Comparison of ENCODE assay signal across 18 cellular contexts in genomic region chr1:152442765-152443164, GRCh38. TPM values are rescaled to one million over a fixed set of nuclear protein-coding genes. Genes with fewer than 3 reads are reported as not detected.
A peak's percentile ranks its signal among the peaks of the same experiment; 100 is the strongest.
DNase-seq lines count a peak whose midpoint lies in the region; ATAC-seq and TF ChIP-seq lines count a peak whose summit lies in the region.
"Had no signal": no experiment of that assay in that cellular context is flagged by ENCODE, and none has a peak within 500 bp of the region (broad histone marks: within the 10 kb centered on the region; RNA-seq: fewer than 3 reads in every experiment).

No MANE protein-coding gene starts in this region.

- TF ChIP-seq CTCF in activated CD8-positive, alpha-beta T cell treated with anti-CD3 and anti-CD28 coated beads for 36 hours (IDR thresholded peaks at IDR 0.05), result no peak

- peaks cover 13% of the 10 kb centered on the region for H3K27me3 Mint-ChIP-seq in activated CD8-positive, alpha-beta T cell treated with anti-CD3 and anti-CD28 coated beads, Interleukin-2, amount 10 ng/mL, durations not matched to agents 7 days and 5 days (ENCODE audit: low read depth)
- H3K27me3 Mint-ChIP-seq in activated CD8-positive, alpha-beta T cell treated with anti-CD3 and anti-CD28 coated beads for 36 hours, result peaks cover 8% of the 10 kb centered on the region

- intact Hi-C loops in activated CD8-positive, alpha-beta T cell treated with anti-CD3 and anti-CD28 coated beads for 36 hours (cut with micrococcal nuclease), result loop anchor here (5.0 kb wide), 2 partner anchors 255 to 390 kb away; no protein-coding TSS in a partner anchor
- intact Hi-C loops in left ventricle myocardium superior (cut with micrococcal nuclease), result loop anchor here (5.0 kb wide), 1 partner anchor 250 kb away; no protein-coding TSS in a partner anchor

- H3K4me3 Mint-ChIP-seq in activated CD8-positive, alpha-beta T cell treated with anti-CD3 and anti-CD28 coated beads, Interleukin-2, amount 10 ng/mL, durations not matched to agents 7 days and 5 days, result no peak overlapping the region
- H3K4me3 Mint-ChIP-seq in activated CD8-positive, alpha-beta T cell treated with anti-CD3 and anti-CD28 coated beads for 36 hours, result no peak overlapping the region
- H3K4me3 Mint-ChIP-seq: dendritic cell treated with granulocyte-macrophage colony-stimulating factor and Interleukin-4, amounts not matched to agents 40 ng/mL and 50 ng/mL, for 4 days; naive thymus-derived CD4-positive, alpha-beta T cell had no signal

- no peak for ATAC-seq in activated CD8-positive, alpha-beta T cell treated with anti-CD3 and anti-CD28 coated beads, Interleukin-2, amount 10 ng/mL, durations not matched to agents 7 days and 5 days
- ATAC-seq in activated CD8-positive, alpha-beta T cell treated with anti-CD3 and anti-CD28 coated beads for 36 hours, result no peak
- ATAC-seq in left ventricle myocardium superior (peak; percentile 64), HG03565 (IDR thresholded peaks at IDR 0.05; ENCODE audit: unreplicated experiment) (no peak)
- ATAC-seq: A549; left lobe of liver; naive thymus-derived CD4-positive, alpha-beta T cell had no signal

- POLR2A ChIA-PET in activated CD8-positive, alpha-beta T cell treated with anti-CD3 and anti-CD28 coated beads, Interleukin-2, amount 10 ng/mL, durations not matched to agents 7 days and 5 days (lab: Charles Lee), result no interaction called here
- POLR2A ChIA-PET in activated CD8-positive, alpha-beta T cell treated with anti-CD3 and anti-CD28 coated beads for 36 hours (lab: Charles Lee), result no interaction called here

- H3K9me3 Mint-ChIP-seq in activated CD8-positive, alpha-beta T cell treated with anti-CD3 and anti-CD28 coated beads, Interleukin-2, amount 10 ng/mL, durations not matched to agents 7 days and 5 days (ENCODE audit: insufficient read depth), result no peaks in the 10 kb centered on the region
- H3K9me3 Mint-ChIP-seq in activated CD8-positive, alpha-beta T cell treated with anti-CD3 and anti-CD28 coated beads for 36 hours, result no peaks in the 10 kb centered on the region
- H3K9me3 Mint-ChIP-seq: dendritic cell treated with granulocyte-macrophage colony-stimulating factor and Interleukin-4, amounts not matched to agents 40 ng/mL and 50 ng/mL, for 4 days; naive thymus-derived CD4-positive, alpha-beta T cell had no signal

- no peak overlapping the region for H3K27ac Mint-ChIP-seq in activated CD8-positive, alpha-beta T cell treated with anti-CD3 and anti-CD28 coated beads, Interleukin-2, amount 10 ng/mL, durations not matched to agents 7 days and 5 days
- H3K27ac Mint-ChIP-seq in activated CD8-positive, alpha-beta T cell treated with anti-CD3 and anti-CD28 coated beads for 36 hours, result no peak overlapping the region
- H3K27ac Mint-ChIP-seq: dendritic cell treated with granulocyte-macrophage colony-stimulating factor and Interleukin-4, amounts not matched to agents 40 ng/mL and 50 ng/mL, for 4 days; naive thymus-derived CD4-positive, alpha-beta T cell had no signal

- peak; percentile 9 for DNase-seq in activated CD8-positive, alpha-beta T cell treated with anti-CD3 and anti-CD28 coated beads, Interleukin-2, amount 10 ng/mL, durations not matched to agents 7 days and 5 days
- no peak for DNase-seq in activated CD8-positive, alpha-beta T cell treated with anti-CD3 and anti-CD28 coated beads for 36 hours
- DNase-seq in astrocyte of the hippocampus (ENCODE audit: low read depth, low spot score), result peak; percentile 26
- no peak for DNase-seq in left ventricle myocardium superior
- DNase-seq in ureter (ENCODE audit: low spot score), result peak; percentile 81
- DNase-seq in NCI-H2227 treated with DMSO at 0.1 percent for 48 hours (lab: John Stamatoyannopoulos, UW), result no peak
- DNase-seq in NOMO-1 treated with dmso at 0.1 percent for 144 hours (lab: John Stamatoyannopoulos, UW; ENCODE audit: unreplicated experiment), result no peak
- DNase-seq: activated CD4-positive, alpha-beta T cell treated with anti-CD3 and anti-CD28 coated beads for 1 hour; activated T-cell treated with anti-CD3 and anti-CD28 coated beads, Interleukin-2, amount 50 U/mL, for 1 hour; adrenal gland; HCEC 1CT; head of caudate nucleus; naive thymus-derived CD4-positive, alpha-beta T cell; retina had no signal

- CTCF ChIA-PET in activated CD8-positive, alpha-beta T cell treated with anti-CD3 and anti-CD28 coated beads, Interleukin-2, amount 10 ng/mL, durations not matched to agents 7 days and 5 days (lab: Charles Lee), result interaction anchor here (1.0 kb wide), 1 partner anchor 16 kb away, joined by 5 read pairs; no protein-coding TSS in a partner anchor
- CTCF ChIA-PET in activated CD8-positive, alpha-beta T cell treated with anti-CD3 and anti-CD28 coated beads for 36 hours (lab: Charles Lee), result interaction anchor here (2.1 to 2.3 kb wide), 3 partner anchors 16 to 95 kb away, joined by 11 to 17 read pairs (median 12); no protein-coding TSS in a partner anchor

- H3K4me1 Mint-ChIP-seq in activated CD8-positive, alpha-beta T cell treated with anti-CD3 and anti-CD28 coated beads, Interleukin-2, amount 10 ng/mL, durations not matched to agents 7 days and 5 days (ENCODE audit: low read depth), result no peaks in the 10 kb centered on the region
- H3K4me1 Mint-ChIP-seq in activated CD8-positive, alpha-beta T cell treated with anti-CD3 and anti-CD28 coated beads for 36 hours (ENCODE audit: low read depth), result no peaks in the 10 kb centered on the region

- H3K36me3 Mint-ChIP-seq in activated CD8-positive, alpha-beta T cell treated with anti-CD3 and anti-CD28 coated beads, Interleukin-2, amount 10 ng/mL, durations not matched to agents 7 days and 5 days (ENCODE audit: low read depth), result no peaks in the 10 kb centered on the region
- H3K36me3 Mint-ChIP-seq in activated CD8-positive, alpha-beta T cell treated with anti-CD3 and anti-CD28 coated beads for 36 hours (ENCODE audit: low read depth), result no peaks in the 10 kb centered on the region
- H3K36me3 Mint-ChIP-seq: naive thymus-derived CD4-positive, alpha-beta T cell had no signal

RNA-seq across cellular contexts. Expression of gene CRNN, which starts 28.7 kb away (rescaled TPM):
- not detected for total RNA-seq in activated CD8-positive, alpha-beta T cell treated with anti-CD3 and anti-CD28 coated beads, Interleukin-2, amount 10 ng/mL, durations not matched to agents 7 days and 5 days
- not detected for total RNA-seq in activated CD8-positive, alpha-beta T cell treated with anti-CD3 and anti-CD28 coated beads for 36 hours
- total RNA-seq in left ventricle myocardium superior, result not detected
- total RNA-seq in ureter, result not detected
- total RNA-seq: adrenal gland; left lobe of liver; naive thymus-derived CD4-positive, alpha-beta T cell had no signal

Comparison
In these comparisons a context has a peak if more than half of its experiments do, and no peak if none do; other contexts are left out.
1. DNase-seq: peak in activated CD8-positive, alpha-beta T cell treated with anti-CD3 and anti-CD28 coated beads, Interleukin-2, amount 10 ng/mL, durations not matched to agents 7 days and 5 days (single experiment), astrocyte of the hippocampus (single experiment) and ureter (single experiment); none in activated CD8-positive, alpha-beta T cell treated with anti-CD3 and anti-CD28 coated beads for 36 hours (single experiment), left ventricle myocardium superior (single experiment), NCI-H2227 treated with DMSO at 0.1 percent for 48 hours (single experiment) and NOMO-1 treated with dmso at 0.1 percent for 144 hours (single experiment).